Comparison of ENCODE assay signal across 27 cellular contexts in genomic region chr10:113291413-113291812, GRCh38.
"Had no signal": no experiment of that assay in that cellular context is flagged by ENCODE, and none has a peak within 500 bp of the region (broad histone marks: within the 10 kb centered on the region; RNA-seq: fewer than 3 reads in every experiment).

No MANE protein-coding gene starts in this region.

- H3K4me1 Mint-ChIP-seq: naive thymus-derived CD8-positive, alpha-beta T cell; stimulated activated effector memory CD8-positive, alpha-beta T cell treated with anti-CD3 and anti-CD28 coated beads, Interleukin-12 subunit alpha, Interleukin-12 subunit beta, amount 100 ng/mL, for 72 hours had no signal

- ATAC-seq: left colon; left lung; lower lobe of right lung; naive thymus-derived CD8-positive, alpha-beta T cell; pancreas; right cardiac atrium; stimulated activated effector memory CD8-positive, alpha-beta T cell treated with anti-CD3 and anti-CD28 coated beads, Interleukin-12 subunit alpha, Interleukin-12 subunit beta, amount 100 ng/mL, for 72 hours; upper lobe of right lung had no signal

- H3K4me3 Mint-ChIP-seq: naive thymus-derived CD8-positive, alpha-beta T cell; nephron; neural crest cell; stimulated activated effector memory CD8-positive, alpha-beta T cell treated with anti-CD3 and anti-CD28 coated beads, Interleukin-12 subunit alpha, Interleukin-12 subunit beta, amount 100 ng/mL, for 72 hours; stimulated activated naive CD8-positive, alpha-beta T cell treated with anti-CD3 and anti-CD28 coated beads, Interleukin-15, Interleukin-2, amounts not matched to agents 100 ng/mL and 50 ng/mL, for 24 hours had no signal

- H3K9me3 Mint-ChIP-seq: naive thymus-derived CD8-positive, alpha-beta T cell; nephron; neural crest cell; stimulated activated effector memory CD8-positive, alpha-beta T cell treated with anti-CD3 and anti-CD28 coated beads, Interleukin-12 subunit alpha, Interleukin-12 subunit beta, amount 100 ng/mL, for 72 hours; stimulated activated naive CD8-positive, alpha-beta T cell treated with anti-CD3 and anti-CD28 coated beads, Interleukin-15, Interleukin-2, amounts not matched to agents 100 ng/mL and 50 ng/mL, for 24 hours had no signal

- H3K27ac Mint-ChIP-seq: naive thymus-derived CD8-positive, alpha-beta T cell; stimulated activated effector memory CD8-positive, alpha-beta T cell treated with anti-CD3 and anti-CD28 coated beads, Interleukin-12 subunit alpha, Interleukin-12 subunit beta, amount 100 ng/mL, for 72 hours; stimulated activated naive CD8-positive, alpha-beta T cell treated with anti-CD3 and anti-CD28 coated beads, Interleukin-15, Interleukin-2, amounts not matched to agents 100 ng/mL and 50 ng/mL, for 24 hours had no signal

- H3K36me3 Mint-ChIP-seq: stimulated activated effector memory CD8-positive, alpha-beta T cell treated with anti-CD3 and anti-CD28 coated beads, Interleukin-12 subunit alpha, Interleukin-12 subunit beta, amount 100 ng/mL, for 72 hours had no signal

- H3K27me3 Mint-ChIP-seq: stimulated activated naive CD8-positive, alpha-beta T cell treated with anti-CD3 and anti-CD28 coated beads, Interleukin-15, Interleukin-2, amounts not matched to agents 100 ng/mL and 50 ng/mL, for 24 hours had no signal

- DNase-seq: kidney glomerular epithelial cell; left colon; left lung; lower lobe of right lung; mammary epithelial cell; mesenchymal stem cell; naive thymus-derived CD8-positive, alpha-beta T cell; nucleus accumbens; pancreas; posterior cingulate gyrus; retina; right cardiac atrium; sigmoid colon; small intestine; spleen; stimulated activated CD4-positive, alpha-beta T cell treated with anti-CD3 and anti-CD28 coated beads, Interleukin-4, amount 100 ng/mL, for 24 hours; stimulated activated naive CD4-positive, alpha-beta T cell; tibial artery; trophoblast cell; upper lobe of right lung had no signal

- H3K4me3 ChIP-seq: left lung, lower lobe of right lung, pancreas, prostate gland, sigmoid colon, spleen, suprapubic skin, thoracic aorta, tibial artery, upper lobe of right lung had no signal

- H3K27me3 ChIP-seq: left lung, pancreas, sigmoid colon, spleen, suprapubic skin, tibial artery, upper lobe of right lung had no signal

- H3K27ac ChIP-seq: left lung, lower lobe of right lung, pancreas, prostate gland, sigmoid colon, spleen, suprapubic skin, thoracic aorta, tibial artery, upper lobe of right lung had no signal
